In the genomic region with DNA sequence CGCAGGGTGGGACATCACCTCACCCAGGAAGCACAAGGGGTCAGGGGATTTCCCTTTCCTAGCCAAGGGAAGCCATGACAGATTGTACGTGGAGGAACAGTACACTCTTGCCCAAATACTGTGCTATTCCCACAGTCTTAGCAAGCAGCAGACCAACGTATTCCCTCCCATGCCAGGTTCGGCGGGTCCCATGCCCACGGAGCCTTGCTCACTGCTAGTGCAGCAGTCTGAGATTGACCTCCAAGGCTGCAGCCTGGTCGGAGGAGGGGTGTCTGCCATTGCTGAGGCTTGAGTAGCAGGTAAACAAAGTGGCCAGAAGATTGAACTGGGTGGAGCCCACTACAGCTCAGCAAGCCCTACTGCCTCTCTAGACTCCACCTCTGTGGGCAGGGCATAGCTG, we compare ENCODE assay signal across 21 cellular contexts. TPM values are rescaled to one million over a fixed set of nuclear protein-coding genes. Genes with fewer than 3 reads are reported as not detected.
DNase-seq lines count a peak whose midpoint lies in the region; ATAC-seq, FAIRE-seq and TF ChIP-seq lines count a peak whose summit lies in the region.
"Had no signal": no experiment of that assay in that cellular context is flagged by ENCODE, and none has a peak within 500 bp of the region (broad histone marks: within the 10 kb centered on the region; RNA-seq: fewer than 3 reads in every experiment).

No MANE protein-coding gene starts in this region.

- TF ChIP-seq POLR2A in sigmoid colon (IDR thresholded peaks at IDR 0.05) = no peak

- DNase-seq in chondrocyte (ENCODE audit: low spot score) (peak; percentile 75), kidney (peak; percentile 64), sigmoid colon (peak; percentile 61), RCC 7860 (ENCODE audit: low spot score) (no peak), NCI-H2227 (lab: John Stamatoyannopoulos, UW; ENCODE audit: unreplicated experiment) (no peak)
- no peak for DNase-seq in activated naive CD8-positive, alpha-beta T cell treated with anti-CD3 and anti-CD28 coated beads, Interleukin-2, amount 50 U/mL, for 24 hours
- DNase-seq: C1 segment of cervical spinal cord; Calu3; CD4-positive, alpha-beta memory T cell; COR-L47; DMS79 treated with DMSO at 0.1 percent for 48 hours; GF-D8; H9 had no signal

- H3K4me3 Mint-ChIP-seq in chondrocyte (ENCODE audit: unreplicated experiment) = no peak overlapping the region
- H3K4me3 Mint-ChIP-seq in activated naive CD8-positive, alpha-beta T cell treated with anti-CD3 and anti-CD28 coated beads, Interleukin-2, amount 50 U/mL, for 24 hours = no peak overlapping the region
- H3K4me3 Mint-ChIP-seq: CD4-positive, alpha-beta memory T cell; GM23338; H9 had no signal

- H3K4me1 Mint-ChIP-seq in chondrocyte (ENCODE audit: low read depth) = no peaks in the 10 kb centered on the region
- H3K4me1 Mint-ChIP-seq in activated naive CD8-positive, alpha-beta T cell treated with anti-CD3 and anti-CD28 coated beads, Interleukin-2, amount 50 U/mL, for 24 hours = no peaks in the 10 kb centered on the region
- H3K4me1 Mint-ChIP-seq: CD4-positive, alpha-beta memory T cell; GM23338; H9 had no signal

- H3K27me3 ChIP-seq in sigmoid colon = no peaks in the 10 kb centered on the region

- no peak overlapping the region for H3K9ac ChIP-seq in kidney (ENCODE audit: low read length in 2 of 2)

- TF ChIP-seq EP300 in sigmoid colon (IDR thresholded peaks at IDR 0.05) = no peak

- H3K4me3 ChIP-seq in kidney (ENCODE audit: low read length in 2 of 2) (no peak overlapping the region), sigmoid colon (no peak overlapping the region)
- H3K4me3 ChIP-seq: GM23338 had no signal

- FAIRE-seq in kidney (lab: Jason Lieb, UNC) = no peak
- FAIRE-seq in RCC 7860 (lab: Jason Lieb, UNC) = no peak
- FAIRE-seq: GM12891, GM18507 had no signal

- no peak for ATAC-seq in activated naive CD8-positive, alpha-beta T cell treated with anti-CD3 and anti-CD28 coated beads, Interleukin-2, amount 50 U/mL, for 24 hours
- ATAC-seq: GM23338, HCT116 had no signal

- H3K27ac ChIP-seq in kidney (ENCODE audit: low read depth in 2 of 2, low read length in 2 of 2) (no peak overlapping the region), sigmoid colon (no peak overlapping the region)

- peaks cover 11 to 29% of the 10 kb centered on the region in 2 donors for H3K9me3 ChIP-seq in kidney (ENCODE audit: control insufficient read depth in 1 of 2, low read length in 2 of 2)
- peaks cover 12 to 22% (median 18%) of the 10 kb centered on the region in 4 donors for H3K9me3 ChIP-seq in sigmoid colon

- H3K36me3 ChIP-seq in kidney (ENCODE audit: control insufficient read depth in 1 of 2, insufficient read depth in 2 of 2, low read length in 2 of 2) (no peaks in the 10 kb centered on the region), sigmoid colon (no peaks in the 10 kb centered on the region)

- peaks cover 48% of the 10 kb centered on the region for H3K9me3 Mint-ChIP-seq in chondrocyte (ENCODE audit: low read depth)
- H3K9me3 Mint-ChIP-seq in activated naive CD8-positive, alpha-beta T cell treated with anti-CD3 and anti-CD28 coated beads, Interleukin-2, amount 50 U/mL, for 24 hours = peaks cover 48% of the 10 kb centered on the region

- peaks cover 14% of the 10 kb centered on the region for H3K36me3 Mint-ChIP-seq in chondrocyte (ENCODE audit: low read depth)
- H3K36me3 Mint-ChIP-seq in activated naive CD8-positive, alpha-beta T cell treated with anti-CD3 and anti-CD28 coated beads, Interleukin-2, amount 50 U/mL, for 24 hours (ENCODE audit: low read depth) = no peaks in the 10 kb centered on the region

- TF ChIP-seq CTCF in chondrocyte (IDR thresholded peaks at IDR 0.05) (no peak), kidney (IDR thresholded peaks at IDR 0.05; ENCODE audit: borderline replicate concordance, extremely low read depth, insufficient read depth) (no peak), sigmoid colon (IDR thresholded peaks at IDR 0.05) (no peak)

- peaks cover 12% of the 10 kb centered on the region for H3K27me3 Mint-ChIP-seq in chondrocyte (ENCODE audit: low read depth)
- peaks cover 13% of the 10 kb centered on the region for H3K27me3 Mint-ChIP-seq in activated naive CD8-positive, alpha-beta T cell treated with anti-CD3 and anti-CD28 coated beads, Interleukin-2, amount 50 U/mL, for 24 hours

- WGBS in sigmoid colon, 2 donors = 92 to 96% methylated on average over 7 of the region's 7 CpGs

- intact Hi-C loops in kidney (cut with DNase I) (no loop called here), sigmoid colon (cut with DNase I) (no loop called here)

- H3K27ac Mint-ChIP-seq in chondrocyte (ENCODE audit: unreplicated experiment) = no peak overlapping the region
- no peak overlapping the region for H3K27ac Mint-ChIP-seq in activated naive CD8-positive, alpha-beta T cell treated with anti-CD3 and anti-CD28 coated beads, Interleukin-2, amount 50 U/mL, for 24 hours
- H3K27ac Mint-ChIP-seq: CD4-positive, alpha-beta memory T cell; GM23338; H9 had no signal

- H3K4me1 ChIP-seq in kidney (ENCODE audit: control insufficient read depth in 1 of 2, insufficient read depth in 1 of 2, low read depth in 1 of 2, low read length in 2 of 2) (no peaks in the 10 kb centered on the region), sigmoid colon (no peaks in the 10 kb centered on the region)

RNA-seq across cellular contexts. Expression of gene ALDH1A2, which starts 39.0 kb away (rescaled TPM):
- total RNA-seq in chondrocyte = 0.54 to 0.63 TPM in 2 of 3 replicates, not detected in the other
- total RNA-seq in kidney = 113 TPM
- 24.4 TPM for polyA plus RNA-seq in kidney (ENCODE audit: insufficient read depth, low read depth, low replicate concordance)
- 10 to 100 TPM in 1 of 4 donors, 1 to 10 TPM in 3; 1.9 to 12.5 (median 7.0) TPM for total RNA-seq in sigmoid colon
- 1 to 10 TPM; 1.2 to 4.4 (median 2.1) TPM for polyA plus RNA-seq in sigmoid colon
- total RNA-seq: A172, Daoy, G401, H4 had no signal
- polyA plus RNA-seq: CD4-positive, alpha-beta memory T cell; GM23338 had no signal

Comparison
In these comparisons a context has a peak if more than half of its experiments do, and no peak if none do; other contexts are left out.
1. DNase-seq: peak in chondrocyte (single experiment), kidney (single experiment) and sigmoid colon (single experiment); none in activated naive CD8-positive, alpha-beta T cell treated with anti-CD3 and anti-CD28 coated beads, Interleukin-2, amount 50 U/mL, for 24 hours (single experiment), RCC 7860 (single experiment) and NCI-H2227 (single experiment).